ENCODE assay signal across 22 cellular contexts in genomic region chr16:4087099-4087885, GRCh38. TPM values are rescaled to one million over a fixed set of nuclear protein-coding genes. Genes with fewer than 3 reads are reported as not detected.
A peak's percentile ranks its signal among the peaks of the same experiment; 100 is the strongest.
DNase-seq lines count a peak whose midpoint lies in the region; ATAC-seq, FAIRE-seq and TF ChIP-seq lines count a peak whose summit lies in the region.
"Had no signal": no experiment of that assay in that cellular context is flagged by ENCODE, and none has a peak within 500 bp of the region (broad histone marks: within the 10 kb centered on the region; RNA-seq: fewer than 3 reads in every experiment).

No MANE protein-coding gene starts in this region.

- WGBS in A549 (ENCODE audit: missing lambda C conversion rate), result 72% methylated on average over 12 of the region's 12 CpGs

- no peaks in the 10 kb centered on the region for H3K36me3 Mint-ChIP-seq in T-helper 17 cell (ENCODE audit: low read depth)
- peaks cover 2% of the 10 kb centered on the region for H3K36me3 Mint-ChIP-seq in progenitor cell of endocrine pancreas (ENCODE audit: insufficient read depth)
- H3K36me3 Mint-ChIP-seq: IgD-negative memory B cell had no signal

- ATAC-seq in A549 (peak; percentile 43 to 64), T-helper 17 cell (no peak), GM21723 (IDR thresholded peaks at IDR 0.05; ENCODE audit: unreplicated experiment) (no peak)

- DNase-seq in A549 (ENCODE audit: low read depth in 1 of 2, low spot score in 1 of 2) (no peak), T-helper 17 cell (no peak), fibroblast of villous mesenchyme (ENCODE audit: low read depth) (peak; percentile 39), progenitor cell of endocrine pancreas (ENCODE audit: low spot score, unreplicated experiment) (no peak), hypothalamus (lab: John Stamatoyannopoulos, UW) (no peak), NCI-H2196 (lab: John Stamatoyannopoulos, UW; ENCODE audit: unreplicated experiment) (no peak), GM10266 (ENCODE audit: extremely low spot score) (no peak)
- DNase-seq: activated CD4-positive, alpha-beta T cell treated with anti-CD3 and anti-CD28 coated beads, Interleukin-2, amount 10 ng/mL, durations not matched to agents 24 days and 14 days; caudate nucleus; CD4-positive, alpha-beta T cell; effector CD8-positive, alpha-beta T cell; islet precursor cell; NCI-H1694 treated with DMSO at 0.1 percent for 48 hours; NCI-H446; RPMI8226; spleen; stimulated activated CD4-positive, alpha-beta T cell treated with anti-CD3 and anti-CD28 coated beads, Interleukin-4, amount 100 ng/mL, for 4 hours had no signal

- TF ChIP-seq POLR2A in A549 (IDR thresholded peaks at IDR 0.05; ENCODE audit: low read length), result no peak

- TF ChIP-seq CTCF in A549 (IDR thresholded peaks at IDR 0.05) (no peak), fibroblast of villous mesenchyme (IDR thresholded peaks at IDR 0.05; ENCODE audit: insufficient read depth, low read depth, low read length) (no peak), progenitor cell of endocrine pancreas (IDR thresholded peaks at IDR 0.05; ENCODE audit: unreplicated experiment) (no peak), GM10266 (IDR thresholded peaks at IDR 0.05; ENCODE audit: control insufficient read depth, insufficient read depth, low read depth, missing control alignments) (no peak)

- H3K27me3 Mint-ChIP-seq in T-helper 17 cell, result no peaks in the 10 kb centered on the region
- H3K27me3 Mint-ChIP-seq in progenitor cell of endocrine pancreas, result peaks cover 2% of the 10 kb centered on the region
- H3K27me3 Mint-ChIP-seq: activated CD4-positive, alpha-beta T cell treated with anti-CD3 and anti-CD28 coated beads, Interleukin-2, amount 10 ng/mL, durations not matched to agents 24 days and 14 days; CD4-positive, alpha-beta T cell had no signal

- 0 out of 6 replicates have a peak overlapping the region, but pooled peaks of 1 of the 2 experiments have one; percentile 7 for H3K27ac ChIP-seq in A549
- H3K27ac ChIP-seq: esophagus muscularis mucosa, spleen had no signal

- CTCF ChIA-PET in A549 (lab: Yijun Ruan, JAX), result interaction anchor here (0.6 to 3.3 kb wide), 3 partner anchors 105 to 167 kb away, joined by 3 to 9 read pairs (median 3); no protein-coding TSS in a partner anchor

- H3K4me3 Mint-ChIP-seq in T-helper 17 cell (no peak overlapping the region), progenitor cell of endocrine pancreas (ENCODE audit: low read depth) (no peak overlapping the region)
- H3K4me3 Mint-ChIP-seq: activated CD4-positive, alpha-beta T cell treated with anti-CD3 and anti-CD28 coated beads, Interleukin-2, amount 10 ng/mL, durations not matched to agents 24 days and 14 days; CD4-positive, alpha-beta T cell; IgD-negative memory B cell; nephron had no signal

- peaks cover 20% of the 10 kb centered on the region for H3K4me1 Mint-ChIP-seq in T-helper 17 cell
- peaks cover 10% of the 10 kb centered on the region for H3K4me1 Mint-ChIP-seq in progenitor cell of endocrine pancreas (ENCODE audit: low read depth)

- peaks cover 39% of the 10 kb centered on the region for H3K4me1 ChIP-seq in A549
- H3K4me1 ChIP-seq: HAP-1 had no signal

- H3K27ac Mint-ChIP-seq in T-helper 17 cell (peak overlapping the region; percentile 89), progenitor cell of endocrine pancreas (peak overlapping the region; percentile 10)
- H3K27ac Mint-ChIP-seq: activated CD4-positive, alpha-beta T cell treated with anti-CD3 and anti-CD28 coated beads, Interleukin-2, amount 10 ng/mL, durations not matched to agents 24 days and 14 days; CD4-positive, alpha-beta T cell; IgD-negative memory B cell had no signal

- peak; percentile 7 for FAIRE-seq in A549 (lab: Jason Lieb, UNC)

- H3K9me3 ChIP-seq in A549 (no peaks in the 10 kb centered on the region), T-helper 17 cell (ENCODE audit: control insufficient read depth, low read length, poor library complexity, severe bottlenecking) (no peaks in the 10 kb centered on the region)
- H3K9me3 ChIP-seq: esophagus muscularis mucosa, spleen had no signal

- POLR2A ChIA-PET in A549 (lab: Yijun Ruan, JAX), result no interaction called here

- H3K4me3 ChIP-seq in A549 (no peak overlapping the region), fibroblast of villous mesenchyme (ENCODE audit: low read depth, low read length) (no peak overlapping the region)
- H3K4me3 ChIP-seq: esophagus muscularis mucosa, HAP-1, spleen had no signal

- no peak for TF ChIP-seq RAD21 in A549 (conservative IDR thresholded peaks at IDR 0.05 in 1 of 2, IDR thresholded peaks at IDR 0.05 in 1 of 2)

- H3K4me2 ChIP-seq in A549, result peak overlapping the region; percentile 37; the same call in 2 of the 3 replicates

- no peak for TF ChIP-seq EP300 in A549 (IDR thresholded peaks at IDR 0.05)

- H3K9me3 Mint-ChIP-seq in progenitor cell of endocrine pancreas (ENCODE audit: low read depth), result peaks cover 4% of the 10 kb centered on the region
- H3K9me3 Mint-ChIP-seq: CD4-positive, alpha-beta T cell; nephron had no signal

TF ChIP-seq in A549, 52 proteins besides CTCF, POLR2A, EP300 and RAD21:
- TF ChIP-seq TFCP2L1 (CRISPR knock-in tag; IDR thresholded peaks at IDR 0.05) (no peak), FOSB (CRISPR knock-in tag; IDR thresholded peaks at IDR 0.05) (no peak), ZSCAN20 (CRISPR knock-in tag; IDR thresholded peaks at IDR 0.05) (no peak), HMGXB4 (CRISPR knock-in tag; IDR thresholded peaks at IDR 0.05; ENCODE audit: borderline replicate concordance) (no peak), ATOH8 (CRISPR knock-in tag; IDR thresholded peaks at IDR 0.05; ENCODE audit: low read depth) (no peak), JUN (IDR thresholded peaks at IDR 0.05) (no peak), CBX2 (IDR thresholded peaks at IDR 0.05; ENCODE audit: borderline replicate concordance, low read depth) (no peak), MAFK (IDR thresholded peaks at IDR 0.05; ENCODE audit: partially characterized antibody) (no peak), NFE2L2 (conservative IDR thresholded peaks at IDR 0.05; ENCODE audit: low read length) (no peak), ZFP36 (IDR thresholded peaks at IDR 0.05; ENCODE audit: borderline replicate concordance, partially characterized antibody) (no peak), GATA3 (IDR thresholded peaks at IDR 0.05; ENCODE audit: borderline replicate concordance) (no peak), HES2 (IDR thresholded peaks at IDR 0.05) (no peak), CHD4 (IDR thresholded peaks at IDR 0.05; ENCODE audit: borderline replicate concordance) (no peak), EHF (CRISPR knock-in tag; IDR thresholded peaks at IDR 0.05) (no peak), PHF8 (IDR thresholded peaks at IDR 0.05; ENCODE audit: borderline replicate concordance, low read depth) (no peak), FOXS1 (CRISPR knock-in tag; IDR thresholded peaks at IDR 0.05) (no peak), ESRRA (IDR thresholded peaks at IDR 0.05; ENCODE audit: borderline replicate concordance, low read length) (no peak), HOXB13 (CRISPR knock-in tag; IDR thresholded peaks at IDR 0.05; ENCODE audit: low read depth) (no peak), HDAC2 (IDR thresholded peaks at IDR 0.05) (no peak), SREBF2 (IDR thresholded peaks at IDR 0.05) (no peak)
TF ChIP-seq in A549: peak in this region for 0.

RNA-seq across cellular contexts. Expression of gene ADCY9, which starts 28.9 kb away (rescaled TPM):
- polyA plus RNA-seq in A549 (2011; rRNA removed), result 6.2 and 6.9 TPM in 2 replicates
- 6.0 and 10.4 TPM in 2 replicates for polyA plus RNA-seq in A549 (2012; cell fraction: cytosol; rRNA removed)
- 17.4 and 20.0 TPM in 2 replicates for polyA plus RNA-seq in A549 (2012; cell fraction: nucleus; rRNA removed)
- 7.6 to 9.4 TPM (median 8.7 TPM) in 3 replicates for polyA plus RNA-seq in A549 (2017; fragmentation: RNase III; extraction: RNeasy Plus Mini Kit Qiagen cat#74134 plus additional on column Dnase treatment)
- polyA minus RNA-seq in A549 (2011; rRNA and poly(A)+ RNA removed), result 13.4 and 15.3 TPM in 2 replicates
- 10 to 100 TPM; 11.5 to 12.6 TPM for total RNA-seq in T-helper 17 cell
- total RNA-seq in fibroblast of villous mesenchyme, result 38.0 and 44.1 TPM in 2 replicates
- 4.9 and 6.9 TPM in 2 replicates for total RNA-seq in progenitor cell of endocrine pancreas

Comparison
In these comparisons a context has a peak if more than half of its experiments do, and no peak if none do; other contexts are left out.
1. ATAC-seq: peak in A549 (2 of 2); none in T-helper 17 cell (single experiment) and GM21723 (single experiment).